25 cellular contexts compared by ENCODE assay signal in genomic region chr11:113684558-113684957, GRCh38. TPM values are rescaled to one million over a fixed set of nuclear protein-coding genes. Genes with fewer than 3 reads are reported as not detected.
"Had no signal": no experiment of that assay in that cellular context is flagged by ENCODE, and none has a peak within 500 bp of the region (broad histone marks: within the 10 kb centered on the region; RNA-seq: fewer than 3 reads in every experiment).

No MANE protein-coding gene starts in this region.

- H3K9me3 Mint-ChIP-seq: activated naive CD4-positive, alpha-beta T cell treated with anti-CD3 and anti-CD28 coated beads, Interleukin-2, amount 50 U/mL, for 72 hours; activated naive CD8-positive, alpha-beta T cell treated with anti-CD3 and anti-CD28 coated beads, Interleukin-2, amount 50 U/mL, for 24 hours; T-helper 1 cell treated with Interleukin-12 subunit alpha and Interleukin-12 subunit beta and Interleukin-4 antibody, amounts not matched to agents 30 μg/mL and 1 μg/mL, for 36 hours; WTC11 had no signal

- DNase-seq: activated CD4-positive, alpha-beta T cell treated with anti-CD3 and anti-CD28 coated beads for 48 hours; activated CD4-positive, alpha-beta T cell treated with anti-CD3 and anti-CD28 coated beads, Interleukin-2, amount 50 U/mL, for 4 hours; activated CD4-positive, CD25-positive, alpha-beta regulatory T cell treated with anti-CD3 and anti-CD28 coated beads, Interleukin-2, amount 50 U/mL, for 72 hours; activated CD8-positive, alpha-beta memory T cell treated with anti-CD3 and anti-CD28 coated beads, Interleukin-2, amount 50 U/mL, for 48 hours; activated CD8-positive, alpha-beta T cell treated with anti-CD3 and anti-CD28 coated beads, Interleukin-2, amount 10 ng/mL, durations not matched to agents 7 days and 5 days; activated naive CD8-positive, alpha-beta T cell treated with anti-CD3 and anti-CD28 coated beads, Interleukin-2, amount 50 U/mL, for 24 hours; activated T-cell treated with anti-CD3 and anti-CD28 coated beads, Interleukin-2, amount 50 U/mL, for 1 hour; amniotic stem cell; body of pancreas; NCI-H1092; NCI-H1417; NCI-H1930; NCI-H2171; NCI-H2227 treated with DMSO at 0.1 percent for 48 hours; NCI-H510A; NCI-H526 treated with DMSO at 0.1 percent for 48 hours; Peyer's patch; SHP77 had no signal

- H3K27me3 ChIP-seq: ascending aorta, body of pancreas, Peyer's patch, SJSA1 had no signal

- H3K36me3 Mint-ChIP-seq: activated naive CD4-positive, alpha-beta T cell treated with anti-CD3 and anti-CD28 coated beads, Interleukin-2, amount 50 U/mL, for 72 hours; WTC11 had no signal

- H3K4me3 ChIP-seq: ascending aorta, body of pancreas, Peyer's patch, SJSA1 had no signal

- H3K27ac ChIP-seq: ascending aorta, body of pancreas, KMS-11, Peyer's patch, RWPE1, SJSA1 had no signal

- H3K4me3 Mint-ChIP-seq: activated CD8-positive, alpha-beta T cell treated with anti-CD3 and anti-CD28 coated beads, Interleukin-2, amount 10 ng/mL, durations not matched to agents 7 days and 5 days; activated naive CD8-positive, alpha-beta T cell treated with anti-CD3 and anti-CD28 coated beads, Interleukin-2, amount 50 U/mL, for 24 hours; T-helper 1 cell treated with Interleukin-12 subunit alpha and Interleukin-12 subunit beta and Interleukin-4 antibody, amounts not matched to agents 30 μg/mL and 1 μg/mL, for 36 hours; WTC11 had no signal

- H3K27me3 Mint-ChIP-seq: activated naive CD8-positive, alpha-beta T cell treated with anti-CD3 and anti-CD28 coated beads, Interleukin-2, amount 50 U/mL, for 24 hours had no signal

- H3K27ac Mint-ChIP-seq: activated CD8-positive, alpha-beta T cell treated with anti-CD3 and anti-CD28 coated beads, Interleukin-2, amount 10 ng/mL, durations not matched to agents 7 days and 5 days; activated naive CD8-positive, alpha-beta T cell treated with anti-CD3 and anti-CD28 coated beads, Interleukin-2, amount 50 U/mL, for 24 hours; T-helper 1 cell treated with Interleukin-12 subunit alpha and Interleukin-12 subunit beta and Interleukin-4 antibody, amounts not matched to agents 30 μg/mL and 1 μg/mL, for 36 hours; WTC11 had no signal

- H3K9me3 ChIP-seq: ascending aorta, body of pancreas, Peyer's patch, SJSA1 had no signal

- H3K9ac ChIP-seq: KMS-11 had no signal

- H3K36me3 ChIP-seq: ascending aorta, Peyer's patch, SJSA1 had no signal

- H3K4me2 ChIP-seq: KMS-11 had no signal

- H3K4me1 ChIP-seq: ascending aorta, body of pancreas, Peyer's patch had no signal

- H3K4me1 Mint-ChIP-seq: activated naive CD8-positive, alpha-beta T cell treated with anti-CD3 and anti-CD28 coated beads, Interleukin-2, amount 50 U/mL, for 24 hours had no signal

RNA-seq across cellular contexts. Expression of gene TMPRSS5, which starts 21.6 kb away (rescaled TPM):
- total RNA-seq: ascending aorta had no signal
